In genomic region chr4:38856524-38857337, GRCh38 we compare ENCODE assay signal across 8 cellular contexts. TPM values are rescaled to one million over a fixed set of nuclear protein-coding genes. Genes with fewer than 3 reads are reported as not detected.
DNase-seq lines count a peak whose midpoint lies in the region; ATAC-seq, FAIRE-seq and TF ChIP-seq lines count a peak whose summit lies in the region.

A gene with protein sequence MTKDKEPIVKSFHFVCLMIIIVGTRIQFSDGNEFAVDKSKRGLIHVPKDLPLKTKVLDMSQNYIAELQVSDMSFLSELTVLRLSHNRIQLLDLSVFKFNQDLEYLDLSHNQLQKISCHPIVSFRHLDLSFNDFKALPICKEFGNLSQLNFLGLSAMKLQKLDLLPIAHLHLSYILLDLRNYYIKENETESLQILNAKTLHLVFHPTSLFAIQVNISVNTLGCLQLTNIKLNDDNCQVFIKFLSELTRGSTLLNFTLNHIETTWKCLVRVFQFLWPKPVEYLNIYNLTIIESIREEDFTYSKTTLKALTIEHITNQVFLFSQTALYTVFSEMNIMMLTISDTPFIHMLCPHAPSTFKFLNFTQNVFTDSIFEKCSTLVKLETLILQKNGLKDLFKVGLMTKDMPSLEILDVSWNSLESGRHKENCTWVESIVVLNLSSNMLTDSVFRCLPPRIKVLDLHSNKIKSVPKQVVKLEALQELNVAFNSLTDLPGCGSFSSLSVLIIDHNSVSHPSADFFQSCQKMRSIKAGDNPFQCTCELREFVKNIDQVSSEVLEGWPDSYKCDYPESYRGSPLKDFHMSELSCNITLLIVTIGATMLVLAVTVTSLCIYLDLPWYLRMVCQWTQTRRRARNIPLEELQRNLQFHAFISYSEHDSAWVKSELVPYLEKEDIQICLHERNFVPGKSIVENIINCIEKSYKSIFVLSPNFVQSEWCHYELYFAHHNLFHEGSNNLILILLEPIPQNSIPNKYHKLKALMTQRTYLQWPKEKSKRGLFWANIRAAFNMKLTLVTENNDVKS (minus strand): TSS chr4:38856817. CDS start chr4:38829473, 27,344 bp downstream.

- peak within 1 kb of the TSS; percentile 84 for H2AFZ ChIP-seq in OCI-LY7 (ENCODE audit: low read length)

- ATAC-seq in HG03432 (IDR thresholded peaks at IDR 0.05; ENCODE audit: unreplicated experiment): peak; percentile 48

- BruUV-seq in OCI-LY7 (replicated peaks; lab: Mats Ljungman, UMichigan): no TSS peak

- TF ChIP-seq CTCF in OCI-LY7 (conservative IDR thresholded peaks at IDR 0.05; ENCODE audit: low read length): peak; percentile 96
- TF ChIP-seq CTCF in neutrophil (IDR thresholded peaks at IDR 0.05): peak; percentile 95

- no peaks in the 10 kb centered on the region for H4K20me1 ChIP-seq in OCI-LY7 (ENCODE audit: insufficient read depth, low read length)

- intact Hi-C loops in OCI-LY7 (cut with micrococcal nuclease; ENCODE audit: unreplicated experiment): loop anchor here (1.0 to 2.0 kb wide), 4 partner anchors 51 to 174 kb away; partner anchors contain the start of gene TLR10

- peak within 1 kb of the TSS; percentile 77 for H3K27ac ChIP-seq in OCI-LY7 (ENCODE audit: low read depth, low read length, poor library complexity, severe bottlenecking)
- peak within 1 kb of the TSS; percentile 96 for H3K27ac ChIP-seq in neutrophil

- H3K4me1 ChIP-seq in OCI-LY7 (ENCODE audit: insufficient read depth, low read length, poor library complexity, severe bottlenecking): peaks cover 51% of the 10 kb centered on the region
- peaks cover 63 to 73% of the 10 kb centered on the region in 2 experiments for H3K4me1 ChIP-seq in neutrophil (ENCODE audit: control insufficient read depth in 1 of 2, insufficient read depth in 1 of 2, low read depth in 1 of 2, low read length in 1 of 2)

- peak within 1 kb of the TSS; percentile 96 for H3K4me2 ChIP-seq in OCI-LY7 (ENCODE audit: low read length)

- peaks cover 5% of the 10 kb centered on the region; the same call in 1 of the 2 replicates for H3K9me3 ChIP-seq in OCI-LY7 (ENCODE audit: low read length)
- H3K9me3 ChIP-seq in neutrophil: no peaks in the 10 kb centered on the region

- CTCF ChIA-PET in OCI-LY7 (lab: Charles Lee; ENCODE audit: unreplicated experiment): interaction anchor here (1.2 kb wide), 1 partner anchor 98 kb away, joined by 6 read pairs; no protein-coding TSS in a partner anchor

- no peaks in the 10 kb centered on the region for H3K9me2 ChIP-seq in OCI-LY7 (ENCODE audit: insufficient read depth, low read length)

- no peaks in the 10 kb centered on the region for H3K27me3 ChIP-seq in neutrophil

- peaks cover 27% of the 10 kb centered on the region; the same call in 1 of the 2 replicates for H3K79me2 ChIP-seq in OCI-LY7 (ENCODE audit: insufficient read depth, low read depth, low read length)

- no peaks in the 10 kb centered on the region; the same call in 1 of the 2 replicates for H3K36me3 ChIP-seq in OCI-LY7 (ENCODE audit: insufficient read depth, low read length)
- no peaks in the 10 kb centered on the region for H3K36me3 ChIP-seq in neutrophil

- peak; percentile 17 for DNase-seq in NK-92 treated with Interleukin-12 subunit alpha and Interleukin-12 subunit beta, amount 100 ng/mL, for 24 hours (lab: John Stamatoyannopoulos, UW)
- DNase-seq in NK-92 (lab: John Stamatoyannopoulos, UW; ENCODE audit: unreplicated experiment): no peak
- DNase-seq in OCI-LY7 (ENCODE audit: low spot score): peak; percentile 88
- DNase-seq in activated T-helper 1 cell treated with Interleukin-2 at 50 U/mL for 16 hours (ENCODE audit: low read depth): peak; percentile 22
- peak; percentile 79 for DNase-seq in fibroblast of peridontal ligament (ENCODE audit: extremely low read depth)
- DNase-seq in urothelium cell line (ENCODE audit: low spot score): peak; percentile 52

- H3K4me3 ChIP-seq in OCI-LY7 (ENCODE audit: low read depth, low read length, poor library complexity, severe bottlenecking) (peak within 1 kb of the TSS; percentile 71), neutrophil (ENCODE audit: low read depth in 1 of 2, low read length in 1 of 2) (peak within 1 kb of the TSS; percentile 69 to 77)

- POLR2A ChIA-PET in OCI-LY7 (lab: Charles Lee): interaction anchor here (0.8 to 3.6 kb wide), 9 partner anchors 37 to 136 kb away, joined by 3 to 32 read pairs (median 4); partner anchors contain the start of genes TLR1 and TLR10

- FAIRE-seq in urothelium cell line (lab: Jason Lieb, UNC): peak; percentile 5

RNA-seq across cellular contexts. Expression of the gene that starts here (rescaled TPM):
- total RNA-seq in OCI-LY7 (2014; rRNA removed; shearing (Covaris generic)): 1.5 TPM in 2 replicates
- 7.1 and 9.2 TPM in 2 replicates for total RNA-seq in OCI-LY7 (2022)
